Comparison of ENCODE assay signal across 9 cellular contexts in genomic region chr11:76626921-76627391, GRCh38. TPM values are rescaled to one million over a fixed set of nuclear protein-coding genes. Genes with fewer than 3 reads are reported as not detected.
A peak's percentile ranks its signal among the peaks of the same experiment; 100 is the strongest.
DNase-seq lines count a peak whose midpoint lies in the region; ATAC-seq and TF ChIP-seq lines count a peak whose summit lies in the region.
"Had no signal": no experiment of that assay in that cellular context is flagged by ENCODE, and none has a peak within 500 bp of the region (broad histone marks: within the 10 kb centered on the region; RNA-seq: fewer than 3 reads in every experiment).

No MANE protein-coding gene starts in this region.

- DNase-seq in activated CD4-positive, alpha-beta T cell treated with anti-CD3 and anti-CD28 coated beads, Interleukin-2, amount 10 ng/mL, durations not matched to agents 7 days and 5 days: peak; percentile 54
- DNase-seq in activated CD4-positive, alpha-beta T cell treated with anti-CD3 and anti-CD28 coated beads, Interleukin-2, amount 50 U/mL, for 4 hours: no peak
- no peak for DNase-seq in central memory CD8-positive, alpha-beta T cell (ENCODE audit: low spot score in 2 of 2)
- peak; percentile 61 for DNase-seq in type B pancreatic cell (ENCODE audit: extremely low spot score, unreplicated experiment)
- no peak for DNase-seq in NCI-H774 (lab: John Stamatoyannopoulos, UW)
- DNase-seq in cerebellar nuclear complex (lab: John Stamatoyannopoulos, UW): no peak

- H3K4me1 Mint-ChIP-seq in activated CD4-positive, alpha-beta T cell treated with anti-CD3 and anti-CD28 coated beads, Interleukin-2, amount 10 ng/mL, durations not matched to agents 7 days and 5 days: peaks cover 42% of the 10 kb centered on the region
- H3K4me1 Mint-ChIP-seq in central memory CD8-positive, alpha-beta T cell: peaks cover 20% of the 10 kb centered on the region
- peaks cover 18% of the 10 kb centered on the region for H3K4me1 Mint-ChIP-seq in type B pancreatic cell (ENCODE audit: unreplicated experiment)

- H3K9me3 Mint-ChIP-seq in activated CD4-positive, alpha-beta T cell treated with anti-CD3 and anti-CD28 coated beads, Interleukin-2, amount 10 ng/mL, durations not matched to agents 7 days and 5 days: peaks cover 11% of the 10 kb centered on the region
- peaks cover 7% of the 10 kb centered on the region for H3K9me3 Mint-ChIP-seq in central memory CD8-positive, alpha-beta T cell
- peaks cover 13% of the 10 kb centered on the region for H3K9me3 Mint-ChIP-seq in type B pancreatic cell

- H3K4me3 Mint-ChIP-seq in activated CD4-positive, alpha-beta T cell treated with anti-CD3 and anti-CD28 coated beads, Interleukin-2, amount 10 ng/mL, durations not matched to agents 7 days and 5 days: no peak overlapping the region
- H3K4me3 Mint-ChIP-seq in central memory CD8-positive, alpha-beta T cell: no peak overlapping the region
- no peak overlapping the region for H3K4me3 Mint-ChIP-seq in type B pancreatic cell

- POLR2A ChIA-PET in activated CD4-positive, alpha-beta T cell treated with anti-CD3 and anti-CD28 coated beads, Interleukin-2, amount 10 ng/mL, durations not matched to agents 7 days and 5 days (lab: Charles Lee): no interaction called here

- peak overlapping the region; percentile 36; the same call in 1 of the 2 replicates for H3K4me2 ChIP-seq in OCI-LY1 (ENCODE audit: low read length)

- no peak overlapping the region for H2AFZ ChIP-seq in OCI-LY1 (ENCODE audit: low read length)

- no peak overlapping the region for H3K9ac ChIP-seq in OCI-LY1 (ENCODE audit: low read length)

- H3K36me3 Mint-ChIP-seq in activated CD4-positive, alpha-beta T cell treated with anti-CD3 and anti-CD28 coated beads, Interleukin-2, amount 10 ng/mL, durations not matched to agents 7 days and 5 days (ENCODE audit: low read depth): peaks cover 9% of the 10 kb centered on the region
- H3K36me3 Mint-ChIP-seq in central memory CD8-positive, alpha-beta T cell (ENCODE audit: insufficient read depth): no peaks in the 10 kb centered on the region
- H3K36me3 Mint-ChIP-seq in type B pancreatic cell: no peaks in the 10 kb centered on the region

- no peaks in the 10 kb centered on the region for H4K20me1 ChIP-seq in OCI-LY1 (ENCODE audit: insufficient read depth, low read length)

- peak overlapping the region; percentile 26 for H3K27ac ChIP-seq in OCI-LY1 (ENCODE audit: low read depth, low read length, poor library complexity, severe bottlenecking)
- H3K27ac ChIP-seq: neutrophil had no signal

- TF ChIP-seq CTCF in OCI-LY1 (IDR thresholded peaks at IDR 0.05; ENCODE audit: low read length) (no peak), type B pancreatic cell (conservative IDR thresholded peaks at IDR 0.05) (no peak)

- H3K27me3 ChIP-seq in OCI-LY1 (ENCODE audit: insufficient read depth, low read length): peaks cover 10% of the 10 kb centered on the region; the same call in 1 of the 2 replicates

- H3K27me3 Mint-ChIP-seq in activated CD4-positive, alpha-beta T cell treated with anti-CD3 and anti-CD28 coated beads, Interleukin-2, amount 10 ng/mL, durations not matched to agents 7 days and 5 days: peaks cover 9% of the 10 kb centered on the region
- no peaks in the 10 kb centered on the region for H3K27me3 Mint-ChIP-seq in central memory CD8-positive, alpha-beta T cell
- no peaks in the 10 kb centered on the region for H3K27me3 Mint-ChIP-seq in type B pancreatic cell

- H3K9me2 ChIP-seq in OCI-LY1 (ENCODE audit: low read depth, low read length): no peaks in the 10 kb centered on the region

- no peaks in the 10 kb centered on the region for H3K79me2 ChIP-seq in OCI-LY1 (ENCODE audit: insufficient read depth, low read length)

- H3K27ac Mint-ChIP-seq in activated CD4-positive, alpha-beta T cell treated with anti-CD3 and anti-CD28 coated beads, Interleukin-2, amount 10 ng/mL, durations not matched to agents 7 days and 5 days: peak overlapping the region; percentile 25
- H3K27ac Mint-ChIP-seq in central memory CD8-positive, alpha-beta T cell (ENCODE audit: low read depth): peak overlapping the region; percentile 30
- no peak overlapping the region for H3K27ac Mint-ChIP-seq in type B pancreatic cell

- H3F3A ChIP-seq in OCI-LY1 (ENCODE audit: insufficient read depth, low read length): no peaks in the 10 kb centered on the region

- H3K4me3 ChIP-seq in OCI-LY1 (ENCODE audit: low read depth, low read length, poor library complexity, severe bottlenecking): no peak overlapping the region

- CTCF ChIA-PET in activated CD4-positive, alpha-beta T cell treated with anti-CD3 and anti-CD28 coated beads, Interleukin-2, amount 10 ng/mL, durations not matched to agents 7 days and 5 days (lab: Charles Lee): interaction anchor here (0.8 to 1.4 kb wide), 2 partner anchors 28 to 31 kb away, joined by 3 read pairs; no protein-coding TSS in a partner anchor

- no peaks in the 10 kb centered on the region for H3K36me3 ChIP-seq in OCI-LY1 (ENCODE audit: insufficient read depth, low read length)
- H3K36me3 ChIP-seq: neutrophil had no signal

- peaks cover 38% of the 10 kb centered on the region for H3K4me1 ChIP-seq in OCI-LY1 (ENCODE audit: insufficient read depth, low read length, severe bottlenecking)

- H3K9me3 ChIP-seq in OCI-LY1 (ENCODE audit: low read length): peaks cover 3% of the 10 kb centered on the region; the same call in 1 of the 2 replicates

- ATAC-seq in HG02840 (IDR thresholded peaks at IDR 0.05; ENCODE audit: low FRiP score, unreplicated experiment): peak; percentile 61
- ATAC-seq in central memory CD8-positive, alpha-beta T cell (replicated peaks; ENCODE audit: extremely low read depth, poor library complexity, severe bottlenecking): peak; percentile 47

RNA-seq across cellular contexts. Expression of gene LRRC32, which starts 43.6 kb away (rescaled TPM):
- total RNA-seq in activated CD4-positive, alpha-beta T cell treated with anti-CD3 and anti-CD28 coated beads, Interleukin-2, amount 10 ng/mL, durations not matched to agents 7 days and 5 days: under 1 TPM; 0.82 to 0.87 TPM
- total RNA-seq in type B pancreatic cell (ENCODE audit: low replicate concordance): 4.3 and 5.4 TPM in 2 replicates

Comparison
In these comparisons a context has a peak if more than half of its experiments do, and no peak if none do; other contexts are left out.
1. DNase-seq: peak in activated CD4-positive, alpha-beta T cell treated with anti-CD3 and anti-CD28 coated beads, Interleukin-2, amount 10 ng/mL, durations not matched to agents 7 days and 5 days (single experiment) and type B pancreatic cell (single experiment); none in activated CD4-positive, alpha-beta T cell treated with anti-CD3 and anti-CD28 coated beads, Interleukin-2, amount 50 U/mL, for 4 hours (0 of 2), central memory CD8-positive, alpha-beta T cell (0 of 2), NCI-H774 (single experiment) and cerebellar nuclear complex (0 of 2).